28 cellular contexts compared by ENCODE assay signal in the genomic region with DNA sequence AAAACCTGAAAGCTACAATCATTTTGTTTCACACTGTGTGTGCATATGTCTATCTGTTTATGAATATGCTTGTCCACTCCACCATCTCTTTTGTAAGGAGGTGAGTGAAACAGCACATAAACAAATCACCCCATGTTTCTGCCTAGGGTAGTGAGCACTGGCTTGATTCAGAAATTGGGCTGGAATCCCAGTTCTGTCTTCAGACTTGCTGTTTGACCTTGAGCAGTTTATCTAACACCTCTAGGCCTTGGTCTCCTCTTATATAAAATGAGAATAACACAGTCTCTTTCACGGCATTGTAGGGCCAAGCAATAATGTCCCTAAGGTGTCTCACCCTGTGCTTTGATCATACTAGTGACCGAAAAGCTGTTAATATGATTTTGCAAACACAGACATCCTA.
"Had no signal": no experiment of that assay in that cellular context is flagged by ENCODE, and none has a peak within 500 bp of the region (broad histone marks: within the 10 kb centered on the region; RNA-seq: fewer than 3 reads in every experiment).

No MANE protein-coding gene starts in this region.

- H3K9me3 ChIP-seq: gastroesophageal sphincter, mucosa of descending colon, upper lobe of left lung, vagina had no signal

- H3K4me3 Mint-ChIP-seq: activated CD4-positive, alpha-beta memory T cell treated with anti-CD3 and anti-CD28 coated beads, Interleukin-2, amount 10 ng/mL, durations not matched to agents 7 days and 5 days; activated CD4-positive, alpha-beta T cell treated with anti-CD3 and anti-CD28 coated beads, Interleukin-2, amount 10 ng/mL, durations not matched to agents 7 days and 5 days; activated T-cell treated with anti-CD3 and anti-CD28 coated beads, Interleukin-2, amount 50 U/mL, for 4 hours; activated T-helper 17 cell treated with anti-CD3 and anti-CD28 coated beads, Interleukin-2, amount 50 U/mL, for 72 hours; immature natural killer cell; nephron progenitor cell; stimulated activated naive CD8-positive, alpha-beta T cell treated with anti-CD3 and anti-CD28 coated beads, Interleukin-15, Interleukin-2, amounts not matched to agents 100 ng/mL and 50 ng/mL, for 24 hours had no signal

- H3K36me3 ChIP-seq: gastroesophageal sphincter, vagina had no signal

- ATAC-seq: activated T-cell treated with anti-CD3 and anti-CD28 coated beads, Interleukin-2, amount 50 U/mL, for 4 hours; activated T-helper 17 cell treated with anti-CD3 and anti-CD28 coated beads, Interleukin-2, amount 50 U/mL, for 72 hours; gastroesophageal sphincter; mucosa of descending colon; sciatic nerve had no signal

- H3K27me3 Mint-ChIP-seq: activated CD4-positive, alpha-beta T cell treated with anti-CD3 and anti-CD28 coated beads, Interleukin-2, amount 10 ng/mL, durations not matched to agents 7 days and 5 days; stimulated activated naive CD8-positive, alpha-beta T cell treated with anti-CD3 and anti-CD28 coated beads, Interleukin-15, Interleukin-2, amounts not matched to agents 100 ng/mL and 50 ng/mL, for 24 hours had no signal

- H3K27ac ChIP-seq: vagina had no signal

- H3K4me3 ChIP-seq: gastroesophageal sphincter, lung, mucosa of descending colon, skin epidermis, upper lobe of left lung, vagina had no signal

- H3K27ac Mint-ChIP-seq: activated CD4-positive, alpha-beta memory T cell treated with anti-CD3 and anti-CD28 coated beads, Interleukin-2, amount 10 ng/mL, durations not matched to agents 7 days and 5 days; activated CD4-positive, alpha-beta T cell treated with anti-CD3 and anti-CD28 coated beads, Interleukin-2, amount 10 ng/mL, durations not matched to agents 7 days and 5 days; activated T-helper 17 cell treated with anti-CD3 and anti-CD28 coated beads, Interleukin-2, amount 50 U/mL, for 72 hours; immature natural killer cell; stimulated activated naive CD8-positive, alpha-beta T cell treated with anti-CD3 and anti-CD28 coated beads, Interleukin-15, Interleukin-2, amounts not matched to agents 100 ng/mL and 50 ng/mL, for 24 hours had no signal

- H3K27me3 ChIP-seq: gastroesophageal sphincter, upper lobe of left lung, vagina had no signal

- H3K9me3 Mint-ChIP-seq: activated CD4-positive, alpha-beta memory T cell treated with anti-CD3 and anti-CD28 coated beads, Interleukin-2, amount 10 ng/mL, durations not matched to agents 7 days and 5 days; activated CD4-positive, alpha-beta T cell treated with anti-CD3 and anti-CD28 coated beads, Interleukin-2, amount 10 ng/mL, durations not matched to agents 7 days and 5 days; activated T-cell treated with anti-CD3 and anti-CD28 coated beads, Interleukin-2, amount 50 U/mL, for 4 hours; activated T-helper 17 cell treated with anti-CD3 and anti-CD28 coated beads, Interleukin-2, amount 50 U/mL, for 72 hours; immature natural killer cell; nephron progenitor cell; stimulated activated naive CD8-positive, alpha-beta T cell treated with anti-CD3 and anti-CD28 coated beads, Interleukin-15, Interleukin-2, amounts not matched to agents 100 ng/mL and 50 ng/mL, for 24 hours had no signal

- H3K36me3 Mint-ChIP-seq: immature natural killer cell had no signal

- H3K4me1 Mint-ChIP-seq: activated CD4-positive, alpha-beta memory T cell treated with anti-CD3 and anti-CD28 coated beads, Interleukin-2, amount 10 ng/mL, durations not matched to agents 7 days and 5 days; activated CD4-positive, alpha-beta T cell treated with anti-CD3 and anti-CD28 coated beads, Interleukin-2, amount 10 ng/mL, durations not matched to agents 7 days and 5 days; activated T-helper 17 cell treated with anti-CD3 and anti-CD28 coated beads, Interleukin-2, amount 50 U/mL, for 72 hours; immature natural killer cell had no signal

- DNase-seq: activated CD4-positive, alpha-beta memory T cell treated with anti-CD3 and anti-CD28 coated beads, Interleukin-2, amount 10 ng/mL, durations not matched to agents 7 days and 5 days; activated CD4-positive, alpha-beta T cell treated with anti-CD3 and anti-CD28 coated beads, Interleukin-2, amount 10 ng/mL, durations not matched to agents 7 days and 5 days; activated CD4-positive, CD25-positive, alpha-beta regulatory T cell treated with anti-CD3 and anti-CD28 coated beads, Interleukin-2, amount 50 U/mL, for 72 hours; activated CD8-positive, alpha-beta memory T cell treated with anti-CD3 and anti-CD28 coated beads, Interleukin-2, amount 50 U/mL, for 48 hours; activated gamma-delta T cell treated with Interleukin-2 at 50 U/mL for 16 hours; activated naive CD4-positive, alpha-beta T cell treated with anti-CD3 and anti-CD28 coated beads, Interleukin-2, amount 50 U/mL, for 16 hours; activated T-cell treated with anti-CD3 and anti-CD28 coated beads, Interleukin-2, amount 50 U/mL, for 4 hours; amygdala; central memory CD4-positive, alpha-beta T cell; effector memory CD4-positive, alpha-beta T cell; erythroblast; hypothalamus; immature natural killer cell; kidney; mucosa of descending colon; nephron progenitor cell; nucleus accumbens; stimulated activated CD4-positive, alpha-beta T cell treated with anti-CD3 and anti-CD28 coated beads, Interleukin-12 subunit alpha, Interleukin-12 subunit beta, amount 100 ng/mL, for 4 hours; stimulated activated CD4-positive, alpha-beta T cell treated with anti-CD3 and anti-CD28 coated beads, Interleukin-4, amount 100 ng/mL, for 1 hour; T-helper 2 cell; upper lobe of left lung had no signal
